32 cellular contexts compared by ENCODE assay signal in the genomic region with DNA sequence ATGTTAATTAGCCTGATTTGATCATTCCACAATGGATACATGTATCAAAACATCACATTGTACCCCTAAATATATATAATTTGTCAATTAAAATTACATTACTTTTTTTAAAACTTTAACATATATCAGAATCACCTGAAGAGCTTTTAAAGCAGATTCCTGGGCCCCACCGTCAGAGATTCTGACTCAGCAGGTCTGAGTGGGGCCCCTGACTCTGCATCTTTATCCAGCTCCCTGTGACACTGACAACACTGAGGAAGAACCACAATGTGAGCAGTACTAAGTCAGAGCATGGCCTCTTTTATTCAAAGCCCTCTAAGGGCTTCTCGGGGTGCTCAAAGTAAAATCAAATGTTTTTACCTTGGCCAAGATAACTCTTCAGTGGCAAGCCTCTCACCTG.
"Had no signal": no experiment of that assay in that cellular context is flagged by ENCODE, and none has a peak within 500 bp of the region (broad histone marks: within the 10 kb centered on the region; RNA-seq: fewer than 3 reads in every experiment).

No MANE protein-coding gene starts in this region.

- H3K27ac Mint-ChIP-seq: activated CD4-positive, alpha-beta memory T cell treated with anti-CD3 and anti-CD28 coated beads for 36 hours; activated CD4-positive, alpha-beta T cell treated with anti-CD3 and anti-CD28 coated beads for 36 hours; activated CD4-positive, alpha-beta T cell treated with anti-CD3 and anti-CD28 coated beads, Interleukin-2, amount 10 ng/mL, durations not matched to agents 24 days and 14 days; activated naive CD8-positive, alpha-beta T cell; activated T-helper 17 cell treated with anti-CD3 and anti-CD28 coated beads, Interleukin-2, amount 50 U/mL, for 72 hours; dendritic cell treated with granulocyte-macrophage colony-stimulating factor and Interleukin-4, amounts not matched to agents 40 ng/mL and 50 ng/mL, for 4 days; endodermal cell; T-cell had no signal

- H3K27ac ChIP-seq: brain microvascular endothelial cell, colonic mucosa, dorsolateral prefrontal cortex, esophagus muscularis mucosa, foreskin keratinocyte, heart left ventricle had no signal

- FAIRE-seq: astrocyte, bronchial epithelial cell had no signal

- H3K9me3 ChIP-seq: colonic mucosa, esophagus muscularis mucosa, gastrocnemius medialis, heart left ventricle had no signal

- DNase-seq: activated CD4-positive, alpha-beta memory T cell treated with anti-CD3 and anti-CD28 coated beads for 36 hours; activated CD4-positive, alpha-beta T cell treated with anti-CD3 and anti-CD28 coated beads for 36 hours; activated CD4-positive, CD25-positive, alpha-beta regulatory T cell; activated CD4-positive, CD25-positive, alpha-beta regulatory T cell treated with anti-CD3 and anti-CD28 coated beads, Interleukin-2, amount 50 U/mL, for 72 hours; activated CD8-positive, alpha-beta memory T cell treated with anti-CD3 and anti-CD28 coated beads for 24 hours; activated effector memory CD4-positive, alpha-beta T cell treated with Interleukin-2 at 50 U/mL for 16 hours; activated gamma-delta T cell treated with Interleukin-2 at 50 U/mL for 16 hours; activated naive CD4-positive, alpha-beta T cell treated with anti-CD3 and anti-CD28 coated beads, Interleukin-2, amount 50 U/mL, for 16 hours; activated naive CD4-positive, alpha-beta T cell treated with Interleukin-2 at 50 U/mL for 16 hours; activated T-cell treated with anti-CD3 and anti-CD28 coated beads, Interleukin-2, amount 50 U/mL, for 4 hours; amniotic stem cell; anterior cingulate cortex; brain microvascular endothelial cell; caudate nucleus; cerebellar nuclear complex; colonic mucosa; dorsolateral prefrontal cortex; effector memory CD4-positive, alpha-beta T cell; endodermal cell; foreskin keratinocyte; gastrocnemius medialis; glutamatergic neuron; heart left ventricle; T-cell; T-helper 2 cell had no signal

- H3K27me3 ChIP-seq: brain microvascular endothelial cell, colonic mucosa, dorsolateral prefrontal cortex, esophagus muscularis mucosa, foreskin keratinocyte, gastrocnemius medialis, heart left ventricle had no signal

- ATAC-seq: activated CD4-positive, alpha-beta T cell treated with anti-CD3 and anti-CD28 coated beads for 36 hours; activated T-cell treated with anti-CD3 and anti-CD28 coated beads, Interleukin-2, amount 50 U/mL, for 4 hours; activated T-helper 17 cell treated with anti-CD3 and anti-CD28 coated beads, Interleukin-2, amount 50 U/mL, for 72 hours; gastrocnemius medialis; T-cell had no signal

- H3K4me1 ChIP-seq: colonic mucosa, foreskin keratinocyte had no signal

- H3K4me3 Mint-ChIP-seq: activated CD4-positive, alpha-beta memory T cell treated with anti-CD3 and anti-CD28 coated beads for 36 hours; activated CD4-positive, alpha-beta T cell treated with anti-CD3 and anti-CD28 coated beads for 36 hours; activated CD4-positive, alpha-beta T cell treated with anti-CD3 and anti-CD28 coated beads, Interleukin-2, amount 10 ng/mL, durations not matched to agents 24 days and 14 days; activated naive CD8-positive, alpha-beta T cell; activated T-cell treated with anti-CD3 and anti-CD28 coated beads, Interleukin-2, amount 50 U/mL, for 4 hours; activated T-helper 17 cell treated with anti-CD3 and anti-CD28 coated beads, Interleukin-2, amount 50 U/mL, for 72 hours; dendritic cell treated with granulocyte-macrophage colony-stimulating factor and Interleukin-4, amounts not matched to agents 40 ng/mL and 50 ng/mL, for 4 days; endodermal cell; T-cell had no signal

- H3K4me3 ChIP-seq: colonic mucosa, dorsolateral prefrontal cortex, esophagus muscularis mucosa, gastrocnemius medialis, heart left ventricle had no signal

- H3K36me3 ChIP-seq: colonic mucosa had no signal

- H3K9me3 Mint-ChIP-seq: activated CD4-positive, alpha-beta memory T cell treated with anti-CD3 and anti-CD28 coated beads for 36 hours; activated CD4-positive, alpha-beta T cell treated with anti-CD3 and anti-CD28 coated beads, Interleukin-2, amount 10 ng/mL, durations not matched to agents 24 days and 14 days; activated T-cell treated with anti-CD3 and anti-CD28 coated beads, Interleukin-2, amount 50 U/mL, for 4 hours; activated T-helper 17 cell treated with anti-CD3 and anti-CD28 coated beads, Interleukin-2, amount 50 U/mL, for 72 hours; dendritic cell treated with granulocyte-macrophage colony-stimulating factor and Interleukin-4, amounts not matched to agents 40 ng/mL and 50 ng/mL, for 4 days; endodermal cell; T-cell had no signal
